Comparison of ENCODE assay signal across 17 cellular contexts in genomic region chr1:72051538-72051937, GRCh38.
DNase-seq lines count a peak whose midpoint lies in the region; ATAC-seq, FAIRE-seq and TF ChIP-seq lines count a peak whose summit lies in the region.
"Had no signal": no experiment of that assay in that cellular context is flagged by ENCODE, and none has a peak within 500 bp of the region (broad histone marks: within the 10 kb centered on the region; RNA-seq: fewer than 3 reads in every experiment).

No MANE protein-coding gene starts in this region.

- no peak overlapping the region for H2AFZ ChIP-seq in astrocyte (ENCODE audit: low read depth, low read length)

- no peak overlapping the region for H3K9ac ChIP-seq in astrocyte (ENCODE audit: low read length)

- H3K4me1 Mint-ChIP-seq in astrocyte (ENCODE audit: low read depth, unreplicated experiment) = peaks cover 5% of the 10 kb centered on the region

- DNase-seq in left ventricle myocardium superior = no peak
- no peak for DNase-seq in heart left ventricle
- DNase-seq in astrocyte (ENCODE audit: low read depth) = peak; percentile 25
- peak in 1 of 2 donors; percentile 11 for DNase-seq in foreskin keratinocyte
- DNase-seq in urothelium cell line (ENCODE audit: low spot score) = peak; percentile 5
- no peak for DNase-seq in midbrain (lab: John Stamatoyannopoulos, UW)
- no peak for DNase-seq in suprapubic skin (ENCODE audit: low spot score in 2 of 2)
- DNase-seq: NCI-H1092, NCI-H1694, NCI-H2107, NCI-H226, Peyer's patch, SHP77 had no signal

- TF ChIP-seq EP300 in suprapubic skin (IDR thresholded peaks at IDR 0.05) = no peak

- H3K9me3 ChIP-seq in heart left ventricle = no peaks in the 10 kb centered on the region
- no peaks in the 10 kb centered on the region for H3K9me3 ChIP-seq in astrocyte (ENCODE audit: insufficient read depth, low read depth, low read length)
- no peaks in the 10 kb centered on the region for H3K9me3 ChIP-seq in suprapubic skin
- H3K9me3 ChIP-seq: Peyer's patch had no signal

- no peaks in the 10 kb centered on the region for H3K27me3 Mint-ChIP-seq in astrocyte (ENCODE audit: low read depth, unreplicated experiment)
- H3K27me3 Mint-ChIP-seq: IgD-negative memory B cell had no signal

- H4K20me1 ChIP-seq in astrocyte (ENCODE audit: insufficient read depth, low read length) = no peaks in the 10 kb centered on the region

- H3K4me3 Mint-ChIP-seq in astrocyte (ENCODE audit: unreplicated experiment) = no peak overlapping the region
- H3K4me3 Mint-ChIP-seq: IgD-negative memory B cell had no signal

- no peak overlapping the region for H3K27ac Mint-ChIP-seq in astrocyte (ENCODE audit: unreplicated experiment)
- H3K27ac Mint-ChIP-seq: IgD-negative memory B cell had no signal

- H3K27ac ChIP-seq in heart left ventricle (no peak overlapping the region), astrocyte (ENCODE audit: low read depth, low read length) (no peak overlapping the region), foreskin keratinocyte (no peak overlapping the region), suprapubic skin (no peak overlapping the region)
- H3K27ac ChIP-seq: C4-2B, Peyer's patch had no signal

- H3K4me2 ChIP-seq in astrocyte (ENCODE audit: low read length) = peak overlapping the region; percentile 4

- 52 to 66% (median 61%) methylated on average over 2 of the region's 2 CpGs for WGBS in heart left ventricle, 4 donors
- WGBS in suprapubic skin = 43% methylated on average over 2 of the region's 2 CpGs

- H3K4me1 ChIP-seq in heart left ventricle = no peaks in the 10 kb centered on the region
- no peaks in the 10 kb centered on the region for H3K4me1 ChIP-seq in astrocyte (ENCODE audit: insufficient read depth, low read length)
- H3K4me1 ChIP-seq in foreskin keratinocyte = no peaks in the 10 kb centered on the region
- H3K4me1 ChIP-seq in suprapubic skin = peaks cover 4% of the 10 kb centered on the region
- H3K4me1 ChIP-seq: Peyer's patch had no signal

- no peak for TF ChIP-seq POLR2A in heart left ventricle (IDR thresholded peaks at IDR 0.05)
- TF ChIP-seq POLR2A in suprapubic skin (IDR thresholded peaks at IDR 0.05) = no peak

- ATAC-seq in left ventricle myocardium superior (peak; percentile 41), heart left ventricle (no peak), foreskin keratinocyte (peak; percentile 65), GM21515 (IDR thresholded peaks at IDR 0.05; ENCODE audit: unreplicated experiment) (no peak)

- no peaks in the 10 kb centered on the region for H3K27me3 ChIP-seq in heart left ventricle
- H3K27me3 ChIP-seq in astrocyte (ENCODE audit: insufficient read depth, low read length) = no peaks in the 10 kb centered on the region
- no peaks in the 10 kb centered on the region for H3K27me3 ChIP-seq in foreskin keratinocyte
- no peaks in the 10 kb centered on the region for H3K27me3 ChIP-seq in suprapubic skin
- H3K27me3 ChIP-seq: Peyer's patch had no signal

- FAIRE-seq in astrocyte (lab: Jason Lieb, UNC) (no peak), urothelium cell line (lab: Jason Lieb, UNC) (no peak)
- FAIRE-seq: A204.1 had no signal

- intact Hi-C loops in left ventricle myocardium superior (cut with micrococcal nuclease) (no loop called here), heart left ventricle (cut with DNase I) (no loop called here)

- no peaks in the 10 kb centered on the region for H3K36me3 ChIP-seq in heart left ventricle
- no peaks in the 10 kb centered on the region for H3K36me3 ChIP-seq in astrocyte (ENCODE audit: insufficient read depth, low read length)
- no peaks in the 10 kb centered on the region for H3K36me3 ChIP-seq in suprapubic skin
- H3K36me3 ChIP-seq: Peyer's patch had no signal

- H3K79me2 ChIP-seq in astrocyte (ENCODE audit: insufficient read depth, low read length) = no peaks in the 10 kb centered on the region

- H3K4me3 ChIP-seq in heart left ventricle (no peak overlapping the region), astrocyte (ENCODE audit: insufficient read depth, low read depth, low read length) (no peak overlapping the region), suprapubic skin (no peak overlapping the region)
- H3K4me3 ChIP-seq: Peyer's patch had no signal

- H3K36me3 Mint-ChIP-seq in astrocyte (ENCODE audit: low read depth, unreplicated experiment) = no peaks in the 10 kb centered on the region
- H3K36me3 Mint-ChIP-seq: IgD-negative memory B cell had no signal

- no peaks in the 10 kb centered on the region for H3K9me3 Mint-ChIP-seq in astrocyte (ENCODE audit: unreplicated experiment)

- TF ChIP-seq CTCF in heart left ventricle (IDR thresholded peaks at IDR 0.05) (no peak), astrocyte (IDR thresholded peaks at IDR 0.05; ENCODE audit: insufficient read depth, low read depth, low read length) (no peak), foreskin keratinocyte (conservative IDR thresholded peaks at IDR 0.05) (no peak), suprapubic skin (IDR thresholded peaks at IDR 0.05) (no peak)

Comparison
In these comparisons a context has a peak if more than half of its experiments do, and no peak if none do; other contexts are left out.
1. ATAC-seq: peak in left ventricle myocardium superior (single experiment) and foreskin keratinocyte (single experiment); none in heart left ventricle (0 of 4) and GM21515 (single experiment).
2. DNase-seq: peak in astrocyte (single experiment) and urothelium cell line (single experiment); none in left ventricle myocardium superior (single experiment), heart left ventricle (0 of 5), midbrain (single experiment) and suprapubic skin (0 of 2).